Comparison of ENCODE assay signal across 13 cellular contexts in the genomic region with DNA sequence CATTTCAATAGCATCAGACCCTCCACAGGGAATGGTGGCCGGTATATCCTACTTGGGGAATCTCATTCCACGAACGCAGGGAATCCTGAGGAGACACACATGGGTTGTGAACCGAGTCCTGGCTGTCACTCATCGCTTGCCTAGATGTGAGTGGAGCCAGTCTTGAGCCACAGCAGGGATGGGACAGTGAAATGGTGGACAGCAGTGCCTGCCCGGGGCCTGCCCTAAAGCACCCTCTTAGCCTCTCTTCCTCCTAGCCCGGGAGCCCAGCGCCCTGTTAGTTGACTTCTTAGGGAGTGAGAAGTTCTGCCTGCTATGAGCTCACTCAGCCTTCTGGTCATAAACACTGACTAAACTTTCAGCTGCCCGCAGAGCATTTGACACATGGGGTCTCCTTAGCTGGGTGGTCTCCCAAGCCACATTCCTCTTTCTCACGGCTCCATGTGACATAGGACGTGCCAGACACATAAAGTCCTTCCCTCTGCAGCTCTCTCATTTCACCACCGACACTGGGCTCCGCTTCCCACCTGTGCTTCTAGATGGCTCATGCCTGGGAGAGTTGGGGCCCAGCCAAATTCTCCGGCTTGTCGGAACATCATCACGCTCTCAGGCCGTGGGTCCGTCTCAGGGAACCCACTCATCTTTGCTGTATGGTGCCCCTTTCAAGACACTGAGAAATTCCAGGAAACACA.
"Had no signal": no experiment of that assay in that cellular context is flagged by ENCODE, and none has a peak within 500 bp of the region (broad histone marks: within the 10 kb centered on the region; RNA-seq: fewer than 3 reads in every experiment).

No MANE protein-coding gene starts in this region.

- H3K27me3 ChIP-seq: colonic mucosa had no signal

- H3K36me3 ChIP-seq: colonic mucosa, gastrocnemius medialis, heart right ventricle, left ventricle myocardium inferior, suprapubic skin had no signal

- H3K27ac ChIP-seq: colonic mucosa, epithelial cell of prostate, gastrocnemius medialis, heart right ventricle, left ventricle myocardium inferior, suprapubic skin had no signal

- H3K9me3 Mint-ChIP-seq: activated CD8-positive, alpha-beta T cell treated with anti-CD3 and anti-CD28 coated beads for 36 hours; activated T-cell treated with anti-CD3 and anti-CD28 coated beads, Interleukin-2, amount 50 U/mL, for 72 hours had no signal

- DNase-seq: activated CD4-positive, alpha-beta T cell treated with anti-CD3 and anti-CD28 coated beads for 4 hours; activated CD8-positive, alpha-beta memory T cell treated with anti-CD3 and anti-CD28 coated beads, Interleukin-2, amount 50 U/mL, for 4 hours; activated CD8-positive, alpha-beta T cell treated with anti-CD3 and anti-CD28 coated beads for 36 hours; activated naive CD4-positive, alpha-beta T cell treated with Interleukin-2 at 50 U/mL for 16 hours; activated T-cell treated with anti-CD3 and anti-CD28 coated beads, Interleukin-2, amount 50 U/mL, for 72 hours; colonic mucosa; gastrocnemius medialis; heart right ventricle; left ventricle myocardium inferior; mesenchymal stem cell; stimulated activated naive CD4-positive, alpha-beta T cell treated with Interleukin-2 at 50 U/mL for 16 hours had no signal

- H3K4me3 ChIP-seq: colonic mucosa, gastrocnemius medialis, heart right ventricle, left ventricle myocardium inferior, suprapubic skin had no signal

- H3K27ac Mint-ChIP-seq: activated CD8-positive, alpha-beta T cell treated with anti-CD3 and anti-CD28 coated beads for 36 hours; activated T-cell treated with anti-CD3 and anti-CD28 coated beads, Interleukin-2, amount 50 U/mL, for 72 hours had no signal

- H3K4me1 ChIP-seq: colonic mucosa, gastrocnemius medialis, left ventricle myocardium inferior, suprapubic skin had no signal

- H3K4me3 Mint-ChIP-seq: activated CD8-positive, alpha-beta T cell treated with anti-CD3 and anti-CD28 coated beads for 36 hours; activated T-cell treated with anti-CD3 and anti-CD28 coated beads, Interleukin-2, amount 50 U/mL, for 72 hours had no signal

- ATAC-seq: activated CD8-positive, alpha-beta T cell treated with anti-CD3 and anti-CD28 coated beads for 36 hours; activated T-cell treated with anti-CD3 and anti-CD28 coated beads, Interleukin-2, amount 50 U/mL, for 72 hours; gastrocnemius medialis; heart right ventricle had no signal

- H3K27me3 Mint-ChIP-seq: activated CD8-positive, alpha-beta T cell treated with anti-CD3 and anti-CD28 coated beads for 36 hours had no signal

- H3K9me3 ChIP-seq: colonic mucosa, gastrocnemius medialis, heart right ventricle, left ventricle myocardium inferior, suprapubic skin had no signal
